ENCODE assay signal across 9 cellular contexts in genomic region chr12:88393017-88393767, GRCh38.
DNase-seq lines count a peak whose midpoint lies in the region; ATAC-seq, FAIRE-seq and TF ChIP-seq lines count a peak whose summit lies in the region.
"Had no signal": no experiment of that assay in that cellular context is flagged by ENCODE, and none has a peak within 500 bp of the region (broad histone marks: within the 10 kb centered on the region; RNA-seq: fewer than 3 reads in every experiment).

No MANE protein-coding gene starts in this region.

- no peak for FAIRE-seq in pancreas (lab: Jason Lieb, UNC)

- H3K27me3 ChIP-seq in pancreas, result no peaks in the 10 kb centered on the region
- H3K27me3 ChIP-seq in gastrocnemius medialis, result no peaks in the 10 kb centered on the region
- H3K27me3 ChIP-seq: BLaER1 had no signal

- H3K9me3 ChIP-seq in pancreas, result no peaks in the 10 kb centered on the region
- H3K9me3 ChIP-seq in gastrocnemius medialis, result no peaks in the 10 kb centered on the region
- H3K9me3 ChIP-seq: BLaER1 had no signal

- H3K27ac ChIP-seq in pancreas, result no peak overlapping the region
- H3K27ac ChIP-seq in gastrocnemius medialis, result no peak overlapping the region
- H3K27ac ChIP-seq: BLaER1 had no signal

- H3K4me1 ChIP-seq in pancreas (no peaks in the 10 kb centered on the region), gastrocnemius medialis (no peaks in the 10 kb centered on the region)
- H3K4me1 ChIP-seq: BLaER1 had no signal

- H3K36me3 ChIP-seq in pancreas (no peaks in the 10 kb centered on the region), gastrocnemius medialis (no peaks in the 10 kb centered on the region)
- H3K36me3 ChIP-seq: BLaER1 had no signal

- peak; percentile 7 for DNase-seq in NCI-H2081 treated with DMSO at 0.1 percent for 48 hours (lab: John Stamatoyannopoulos, UW)
- DNase-seq in NCI-H2081 (lab: John Stamatoyannopoulos, UW), result no peak
- peak; percentile 23 for DNase-seq in HT-29 (ENCODE audit: low spot score)
- no peak for DNase-seq in astrocyte of the cerebellum (ENCODE audit: low read depth)
- no peak for DNase-seq in pancreas
- DNase-seq in gastrocnemius medialis, result no peak
- DNase-seq in nucleus accumbens (lab: John Stamatoyannopoulos, UW), result no peak
- no peak for DNase-seq in GM19238 (ENCODE audit: insufficient read length, low spot score)

- peak in 3 of 4 donors; percentile 51 to 77 (median 65) for ATAC-seq in pancreas
- no peak for ATAC-seq in gastrocnemius medialis

- in situ Hi-C loops in astrocyte of the cerebellum (cut with HindIII; ENCODE audit: low sequenced_read_pairs), result no loop called here
- in situ Hi-C loops in gastrocnemius medialis (cut with MboI; ENCODE audit: low sequenced_read_pairs in 4 of 4), result no loop called here

- TF ChIP-seq POLR2A in gastrocnemius medialis (IDR thresholded peaks at IDR 0.05), result no peak

- peak; percentile 33 for TF ChIP-seq CTCF in astrocyte of the cerebellum (IDR thresholded peaks at IDR 0.05; ENCODE audit: low read depth, low read length, missing control alignments)
- no peak for TF ChIP-seq CTCF in pancreas (IDR thresholded peaks at IDR 0.05)
- no peak for TF ChIP-seq CTCF in gastrocnemius medialis (IDR thresholded peaks at IDR 0.05 in 4 of 5, conservative IDR thresholded peaks at IDR 0.05 in 1 of 5)

- WGBS in pancreas, 2 donors, result 62 to 76% methylated on average over 2 of the region's 2 CpGs

- H3K4me3 ChIP-seq in astrocyte of the cerebellum (ENCODE audit: low read depth, low read length), result no peak overlapping the region
- H3K4me3 ChIP-seq in pancreas, result no peak overlapping the region
- no peak overlapping the region for H3K4me3 ChIP-seq in gastrocnemius medialis
- H3K4me3 ChIP-seq: BLaER1 had no signal

- intact Hi-C loops in pancreas (cut with DNase I) (no loop called here), gastrocnemius medialis (cut with DNase I; ENCODE audit: low total_unique reads) (no loop called here)

Comparison
In these comparisons a context has a peak if more than half of its experiments do, and no peak if none do; other contexts are left out.
1. DNase-seq: peak in NCI-H2081 treated with DMSO at 0.1 percent for 48 hours (single experiment) and HT-29 (single experiment); none in NCI-H2081 (0 of 2), astrocyte of the cerebellum (single experiment), pancreas (0 of 6), gastrocnemius medialis (0 of 2), nucleus accumbens (0 of 56) and GM19238 (single experiment).
2. ATAC-seq: peak in pancreas (3 of 4); none in gastrocnemius medialis (0 of 2).